ENCODE assay signal across 8 cellular contexts in the genomic region with DNA sequence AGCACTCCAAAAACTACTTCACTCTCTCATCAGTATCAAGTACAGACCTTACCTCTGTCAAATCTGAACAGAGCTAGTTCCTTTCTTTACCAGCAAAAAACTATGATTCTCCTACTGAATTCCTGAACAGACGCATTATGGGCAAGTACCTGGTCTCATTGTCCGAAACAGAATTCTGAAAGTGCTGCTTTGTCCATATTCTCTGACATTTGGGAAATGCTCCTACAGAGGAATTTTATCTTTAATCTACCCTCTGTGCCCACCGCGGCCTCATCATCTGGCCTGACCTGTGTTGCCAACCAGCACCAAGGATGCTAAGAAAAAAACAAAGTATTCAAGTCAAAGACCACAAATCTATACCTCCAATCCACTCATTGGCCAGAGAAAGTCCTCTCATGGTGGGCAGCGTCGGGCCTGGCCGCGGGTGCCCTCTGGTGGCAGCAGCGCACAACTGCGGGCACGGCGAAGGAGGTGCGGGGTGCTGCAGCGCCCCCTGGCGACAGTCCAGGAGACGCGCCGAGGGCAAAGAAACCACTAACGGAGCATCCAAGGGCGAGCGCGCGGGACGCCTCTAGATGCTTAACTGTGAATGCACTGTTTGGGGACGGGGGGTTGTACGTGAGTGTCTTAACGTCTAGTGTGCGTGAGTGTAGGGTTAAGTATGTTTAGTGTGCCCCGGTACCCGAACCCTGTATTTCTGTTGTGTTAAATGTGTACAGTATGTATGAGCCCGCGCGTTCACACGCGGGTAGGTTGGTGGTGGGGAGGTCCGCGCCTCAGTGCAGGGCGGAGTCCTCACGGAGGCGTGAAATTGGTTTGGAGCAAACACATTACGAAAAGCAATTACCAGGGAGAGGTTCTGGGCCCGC. TPM values are rescaled to one million over a fixed set of nuclear protein-coding genes. Genes with fewer than 3 reads are reported as not detected.
DNase-seq lines count a peak whose midpoint lies in the region; ATAC-seq and TF ChIP-seq lines count a peak whose summit lies in the region.

No MANE protein-coding gene starts in this region.

- H3K9me2 ChIP-seq in PC-3 (replicated peaks; ENCODE audit: low read length) = no peaks in the 10 kb centered on the region

- H3K9ac ChIP-seq in PC-3 (ENCODE audit: low read length) = no peak overlapping the region

- CTCF ChIA-PET in BJ (lab: Yijun Ruan, JAX) = interaction anchor here (0.6 to 1.3 kb wide), 11 partner anchors 8 to 189 kb away, joined by 3 to 10 read pairs (median 4); no protein-coding TSS in a partner anchor
- CTCF ChIA-PET in PC-3 (lab: Charles Lee) = no interaction called here

- ATAC-seq in GM19025 (IDR thresholded peaks at IDR 0.05; ENCODE audit: low read depth, unreplicated experiment) = peak; percentile 63
- ATAC-seq in HG03558 (IDR thresholded peaks at IDR 0.05; ENCODE audit: extremely low read depth, unreplicated experiment) = peak; percentile 70
- peak; percentile 66 for ATAC-seq in PC-3

- no peaks in the 10 kb centered on the region for H3K79me2 ChIP-seq in PC-3 (ENCODE audit: low read length)

- H3K4me3 Mint-ChIP-seq in neural crest cell = peak overlapping the region; percentile 21
- no peak overlapping the region for H3K4me3 Mint-ChIP-seq in stimulated activated naive CD8-positive, alpha-beta T cell treated with anti-CD3 and anti-CD28 coated beads, Interleukin-15, Interleukin-2, amounts not matched to agents 100 ng/mL and 50 ng/mL, for 24 hours

- H3K9me3 ChIP-seq in PC-3 (ENCODE audit: low read length) = no peaks in the 10 kb centered on the region
- H3K9me3 ChIP-seq in esophagus squamous epithelium = no peaks in the 10 kb centered on the region

- WGBS in esophagus squamous epithelium, 2 donors = 26 to 38% methylated on average over 27 to 32 of the region's 42 CpGs

- H3K4me3 ChIP-seq in BJ (ENCODE audit: low read depth, low read length) (no peak overlapping the region), PC-3 (ENCODE audit: low read length) (peak overlapping the region; percentile 28; the same call in 1 of the 2 replicates), esophagus squamous epithelium (no peak overlapping the region)

- peaks cover 49% of the 10 kb centered on the region for H3K27me3 Mint-ChIP-seq in neural crest cell (ENCODE audit: low read depth)
- H3K27me3 Mint-ChIP-seq in stimulated activated naive CD8-positive, alpha-beta T cell treated with anti-CD3 and anti-CD28 coated beads, Interleukin-15, Interleukin-2, amounts not matched to agents 100 ng/mL and 50 ng/mL, for 24 hours = peaks cover 54% of the 10 kb centered on the region

- intact Hi-C loops in PC-3 (cut with micrococcal nuclease) (loop anchor here (1.0 to 5.0 kb wide), 3 partner anchors 48 to 275 kb away; no protein-coding TSS in a partner anchor), esophagus squamous epithelium (cut with DNase I) (loop anchor here (5.0 kb wide), 1 partner anchor 50 kb away; no protein-coding TSS in a partner anchor)

- peak overlapping the region; percentile 31; the same call in 1 of the 2 replicates for H2AFZ ChIP-seq in PC-3 (ENCODE audit: low read length)

- H3K9me3 Mint-ChIP-seq in neural crest cell = no peaks in the 10 kb centered on the region
- no peaks in the 10 kb centered on the region for H3K9me3 Mint-ChIP-seq in stimulated activated naive CD8-positive, alpha-beta T cell treated with anti-CD3 and anti-CD28 coated beads, Interleukin-15, Interleukin-2, amounts not matched to agents 100 ng/mL and 50 ng/mL, for 24 hours

- TF ChIP-seq CTCF in BJ (IDR thresholded peaks at IDR 0.05; ENCODE audit: insufficient read depth, low read depth, low read length) = peak; percentile 100
- TF ChIP-seq CTCF in PC-3 (conservative IDR thresholded peaks at IDR 0.05; ENCODE audit: low read depth, low read length) = peak; percentile 100
- peak; percentile 100 for TF ChIP-seq CTCF in esophagus squamous epithelium (IDR thresholded peaks at IDR 0.05)
- TF ChIP-seq CTCF in neural crest cell (conservative IDR thresholded peaks at IDR 0.05) = peak; percentile 100

- POLR2A ChIA-PET in BJ (lab: Charles Lee) (no interaction called here), PC-3 (lab: Charles Lee; ENCODE audit: unreplicated experiment) (no interaction called here)

- no peaks in the 10 kb centered on the region for H3F3A ChIP-seq in PC-3 (ENCODE audit: low read length, unreplicated experiment)

- BruUV-seq in PC-3 (replicated peaks; lab: Mats Ljungman, UMichigan) = no TSS peak

- peak overlapping the region; percentile 67 for H3K4me2 ChIP-seq in PC-3 (ENCODE audit: low read length)

- no peak overlapping the region for H3K27ac Mint-ChIP-seq in neural crest cell (ENCODE audit: unreplicated experiment)
- H3K27ac Mint-ChIP-seq in stimulated activated naive CD8-positive, alpha-beta T cell treated with anti-CD3 and anti-CD28 coated beads, Interleukin-15, Interleukin-2, amounts not matched to agents 100 ng/mL and 50 ng/mL, for 24 hours = peak overlapping the region; percentile 52

- DNase-seq in BJ (ENCODE audit: low read depth) (peak; percentile 1), PC-3 (peak; percentile 66), activated T-cell treated with anti-CD3 and anti-CD28 coated beads for 4 hours (peak; percentile 66), esophagus squamous epithelium (lab: John Stamatoyannopoulos, UW) (no peak), neural crest cell (ENCODE audit: low read depth, low spot score) (peak; percentile 86)

- H3K27me3 ChIP-seq in BJ (ENCODE audit: control insufficient read depth, insufficient read depth, low read length) (peaks cover 25% of the 10 kb centered on the region), PC-3 (ENCODE audit: low read length) (peaks cover 23% of the 10 kb centered on the region), esophagus squamous epithelium (peaks cover 0 to 94% (median 1%) of the 10 kb centered on the region in 4 donors)

- no peaks in the 10 kb centered on the region for H3K36me3 ChIP-seq in BJ (ENCODE audit: control insufficient read depth, insufficient read depth, low read length)
- no peaks in the 10 kb centered on the region for H3K36me3 ChIP-seq in PC-3 (ENCODE audit: low read depth, low read length)
- H3K36me3 ChIP-seq in esophagus squamous epithelium = no peaks in the 10 kb centered on the region

- no peaks in the 10 kb centered on the region for H3K36me3 Mint-ChIP-seq in neural crest cell (ENCODE audit: low read depth)
- no peaks in the 10 kb centered on the region for H3K36me3 Mint-ChIP-seq in stimulated activated naive CD8-positive, alpha-beta T cell treated with anti-CD3 and anti-CD28 coated beads, Interleukin-15, Interleukin-2, amounts not matched to agents 100 ng/mL and 50 ng/mL, for 24 hours (ENCODE audit: low read depth)

- H3K4me1 Mint-ChIP-seq in neural crest cell = peaks cover 14% of the 10 kb centered on the region
- peaks cover 12% of the 10 kb centered on the region for H3K4me1 Mint-ChIP-seq in stimulated activated naive CD8-positive, alpha-beta T cell treated with anti-CD3 and anti-CD28 coated beads, Interleukin-15, Interleukin-2, amounts not matched to agents 100 ng/mL and 50 ng/mL, for 24 hours (ENCODE audit: low read depth)

- no peak overlapping the region for H3K27ac ChIP-seq in PC-3 (ENCODE audit: low read length)
- H3K27ac ChIP-seq in esophagus squamous epithelium = no peak overlapping the region

- no peak for TF ChIP-seq POLR2A in esophagus squamous epithelium (IDR thresholded peaks at IDR 0.05)

- no peaks in the 10 kb centered on the region for H4K20me1 ChIP-seq in PC-3 (ENCODE audit: low read length)

- peaks cover 6% of the 10 kb centered on the region; the same call in 1 of the 2 replicates for H3K4me1 ChIP-seq in PC-3 (ENCODE audit: insufficient read depth, low read length)
- peaks cover 4 to 15% (median 7%) of the 10 kb centered on the region in 3 donors for H3K4me1 ChIP-seq in esophagus squamous epithelium

RNA-seq across cellular contexts. Expression of gene GBX1, which starts 5.0 kb away (rescaled TPM):
- not detected in 2 replicates for polyA plus RNA-seq in BJ (2011; rRNA removed)
- not detected in 2 replicates for polyA minus RNA-seq in BJ (2011; rRNA and poly(A)+ RNA removed)
- total RNA-seq in PC-3 (2014; rRNA removed) (not detected in 2 replicates), esophagus squamous epithelium (not detected), neural crest cell (2.0 and 2.4 TPM in 2 replicates)

RNA-seq across cellular contexts. Expression of gene ASB10, which starts 14.5 kb away (rescaled TPM):
- polyA plus RNA-seq in BJ (2011; rRNA removed) = not detected in 2 replicates
- polyA minus RNA-seq in BJ (2011; rRNA and poly(A)+ RNA removed) = not detected in 2 replicates
- total RNA-seq in PC-3 (2014; rRNA removed) = not detected in 2 replicates
- not detected for total RNA-seq in esophagus squamous epithelium
- not detected in 2 replicates for total RNA-seq in neural crest cell

RNA-seq across cellular contexts. Expression of gene H2BK1, which starts 37.8 kb away (rescaled TPM):
- not detected in 2 replicates for polyA plus RNA-seq in BJ (2011; rRNA removed)
- polyA minus RNA-seq in BJ (2011; rRNA and poly(A)+ RNA removed) = not detected in 2 replicates
- total RNA-seq in PC-3 (2014; rRNA removed) (not detected in 2 replicates), esophagus squamous epithelium (not detected), neural crest cell (not detected in 2 replicates)

RNA-seq across cellular contexts. Expression of gene ABCF2, which starts 54.5 kb away (rescaled TPM):
- polyA plus RNA-seq in BJ (2011; rRNA removed) = 44.2 and 62.5 TPM in 2 replicates
- 27.5 and 43.8 TPM in 2 replicates for polyA minus RNA-seq in BJ (2011; rRNA and poly(A)+ RNA removed)
- total RNA-seq in PC-3 (2014; rRNA removed) (55.5 and 75.0 TPM in 2 replicates), esophagus squamous epithelium (10 to 100 TPM; 27.0 to 44.7 (median 40.5) TPM), neural crest cell (67.0 and 68.2 TPM in 2 replicates)

RNA-seq across cellular contexts. Expression of gene CHPF2, which starts 59.8 kb away (rescaled TPM):
- polyA plus RNA-seq in BJ (2011; rRNA removed) = 26.1 and 42.6 TPM in 2 replicates
- 41.1 and 43.3 TPM in 2 replicates for polyA minus RNA-seq in BJ (2011; rRNA and poly(A)+ RNA removed)
- 30.1 and 36.5 TPM in 2 replicates for total RNA-seq in PC-3 (2014; rRNA removed)
- total RNA-seq in esophagus squamous epithelium = 10 to 100 TPM; 21.8 to 23.5 (median 22.3) TPM
- 33.1 and 34.1 TPM in 2 replicates for total RNA-seq in neural crest cell
